1 cellular context compared by ENCODE assay signal in the genomic region with DNA sequence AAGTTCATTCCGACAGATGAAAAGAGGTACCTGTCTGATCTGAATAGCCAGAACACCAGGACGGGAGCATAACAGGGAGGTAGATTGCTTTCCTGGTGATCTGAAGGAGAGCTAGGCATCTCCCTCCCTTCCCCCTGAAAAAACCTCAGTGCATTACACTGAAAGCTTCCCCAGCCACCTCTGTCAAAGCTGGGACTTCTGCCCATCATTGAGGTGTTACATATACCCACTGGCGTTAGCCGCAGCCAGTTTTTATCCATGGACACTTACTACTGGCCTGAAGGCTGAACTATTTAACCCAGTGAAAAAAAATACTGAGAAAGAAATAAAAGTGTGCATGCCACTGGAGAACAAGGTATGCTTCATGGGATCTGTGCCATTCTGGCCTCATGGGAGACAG.
TF ChIP-seq lines count a peak whose summit lies in the region.

No MANE protein-coding gene starts in this region.

TF ChIP-seq in IMR-90, 13 proteins besides CTCF, POLR2A, EP300 and RAD21:
- no peak for TF ChIP-seq FOS (IDR thresholded peaks at IDR 0.05; ENCODE audit: low read depth, low read length)
- no peak for TF ChIP-seq CEBPB (IDR thresholded peaks at IDR 0.05; ENCODE audit: low read depth, low read length)
- no peak for TF ChIP-seq MAFK (IDR thresholded peaks at IDR 0.05; ENCODE audit: low read depth, low read length)
- TF ChIP-seq CHD1 (IDR thresholded peaks at IDR 0.05; ENCODE audit: low read depth, low read length) = no peak
TF ChIP-seq in IMR-90: peak in this region for 0.
